22 cellular contexts compared by ENCODE assay signal in the genomic region with DNA sequence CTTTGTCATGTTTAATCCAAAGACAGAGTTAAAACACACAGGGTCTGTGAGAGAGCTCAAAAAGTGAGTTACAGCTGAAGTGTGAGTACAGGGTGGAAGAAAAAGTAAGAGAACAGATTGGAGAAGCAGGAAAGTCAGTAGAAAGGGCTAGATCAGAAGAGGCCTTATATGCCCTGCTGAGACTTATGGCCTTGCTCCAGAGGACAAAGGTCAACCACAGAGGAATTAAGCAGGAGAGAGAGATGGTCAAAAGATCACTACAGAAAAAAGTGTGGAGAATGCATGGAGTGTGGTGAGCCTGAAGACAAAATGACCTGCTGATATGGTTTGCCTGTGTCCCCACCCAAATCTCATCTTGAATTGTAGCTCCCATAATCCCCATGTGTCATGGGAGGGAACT.
"Had no signal": no experiment of that assay in that cellular context is flagged by ENCODE, and none has a peak within 500 bp of the region (broad histone marks: within the 10 kb centered on the region; RNA-seq: fewer than 3 reads in every experiment).

No MANE protein-coding gene starts in this region.

- DNase-seq: cerebellar nuclear complex; cortex of kidney; effector memory CD8-positive, alpha-beta T cell; head of caudate nucleus; kidney; left lung; mammary epithelial cell; mesendoderm; midbrain; natural killer cell; right lobe of liver; stimulated activated CD4-positive, alpha-beta T cell treated with anti-CD3 and anti-CD28 coated beads, Interleukin-2, amount 100 ng/mL, for 24 hours; stimulated activated CD4-positive, alpha-beta T cell treated with anti-CD3 and anti-CD28 coated beads, Interleukin-4, amount 100 ng/mL, for 24 hours; stimulated activated naive CD4-positive, alpha-beta T cell treated with Interleukin-2 at 50 U/mL for 16 hours; stomach; thyroid gland; trophoblast cell had no signal

- H3K4me1 Mint-ChIP-seq: neural crest cell; stimulated activated effector memory CD8-positive, alpha-beta T cell treated with anti-CD3 and anti-CD28 coated beads, Interleukin-12 subunit alpha, Interleukin-12 subunit beta, amount 100 ng/mL, for 72 hours had no signal

- H2AFZ ChIP-seq: parathyroid adenoma had no signal

- H3K36me3 Mint-ChIP-seq: natural killer cell; stimulated activated effector memory CD8-positive, alpha-beta T cell treated with anti-CD3 and anti-CD28 coated beads, Interleukin-12 subunit alpha, Interleukin-12 subunit beta, amount 100 ng/mL, for 72 hours had no signal

- H3K27me3 ChIP-seq: left lung, neutrophil, right lobe of liver, stomach, thyroid gland had no signal

- H3K27me3 Mint-ChIP-seq: effector memory CD8-positive, alpha-beta T cell; progenitor cell of endocrine pancreas had no signal

- H3K4me3 Mint-ChIP-seq: effector memory CD8-positive, alpha-beta T cell; natural killer cell; neural crest cell; stimulated activated effector memory CD8-positive, alpha-beta T cell treated with anti-CD3 and anti-CD28 coated beads, Interleukin-12 subunit alpha, Interleukin-12 subunit beta, amount 100 ng/mL, for 72 hours had no signal

- H3K27ac ChIP-seq: left lung, neutrophil, parathyroid adenoma, right lobe of liver, stomach, thyroid gland had no signal

- H3K4me1 ChIP-seq: left lung, parathyroid adenoma, right lobe of liver, stomach, thyroid gland had no signal

- H3K9ac ChIP-seq: parathyroid adenoma had no signal

- ATAC-seq: effector memory CD8-positive, alpha-beta T cell; left lung; right lobe of liver; stimulated activated effector memory CD8-positive, alpha-beta T cell treated with anti-CD3 and anti-CD28 coated beads, Interleukin-12 subunit alpha, Interleukin-12 subunit beta, amount 100 ng/mL, for 72 hours had no signal

- H3K9me3 ChIP-seq: neutrophil, right lobe of liver, stomach, thyroid gland had no signal

- H3K4me3 ChIP-seq: left lung, right lobe of liver, stomach, thyroid gland had no signal

- H3K27ac Mint-ChIP-seq: effector memory CD8-positive, alpha-beta T cell; stimulated activated effector memory CD8-positive, alpha-beta T cell treated with anti-CD3 and anti-CD28 coated beads, Interleukin-12 subunit alpha, Interleukin-12 subunit beta, amount 100 ng/mL, for 72 hours had no signal

- H3K36me3 ChIP-seq: left lung, neutrophil, right lobe of liver, stomach, thyroid gland had no signal

- H3K79me2 ChIP-seq: parathyroid adenoma had no signal
